In genomic region chr20:63382551-63383300, GRCh38 we compare ENCODE assay signal across 17 cellular contexts. TPM values are rescaled to one million over a fixed set of nuclear protein-coding genes. Genes with fewer than 3 reads are reported as not detected.
"Had no signal": no experiment of that assay in that cellular context is flagged by ENCODE, and none has a peak within 500 bp of the region (broad histone marks: within the 10 kb centered on the region; RNA-seq: fewer than 3 reads in every experiment).

No MANE protein-coding gene starts in this region.

- H3K4me1 ChIP-seq: SJSA1 had no signal

- H3K27ac ChIP-seq: SJSA1 had no signal

- H3K36me3 ChIP-seq: SJSA1 had no signal

- H3K4me3 ChIP-seq: SJSA1 had no signal

- DNase-seq: IMR-90, NCI-H1105 treated with DMSO at 0.1 percent for 48 hours, NCI-H1436 treated with DMSO at 0.1 percent for 48 hours, NCI-H187, NCI-H2081, NCI-H446 treated with DMSO at 0.1 percent for 48 hours, NCI-H524 treated with DMSO at 0.1 percent for 48 hours, NCI-H774, SW 1271 had no signal

RNA-seq across cellular contexts. Expression of gene CHRNA4, which starts 21.6 kb away (rescaled TPM):
- total RNA-seq: activated CD4-positive, alpha-beta memory T cell treated with anti-CD3 and anti-CD28 coated beads for 36 hours; activated naive CD8-positive, alpha-beta T cell treated with anti-CD3 and anti-CD28 coated beads for 36 hours; activated T-cell treated with anti-CD3 and anti-CD28 coated beads, Interleukin-2, amount 50 U/mL, for 72 hours; activated T-helper 2 cell treated with anti-CD3 and anti-CD28 coated beads, Interferon-gamma antibody, Interleukin-2, Interleukin-4, amounts not matched to agents 10 μg/mL and 5 μg/mL and 100 μg/mL, durations not matched to agents 14 hours and 24 hours and 36 hours; IMR-90; OCI-LY7; RPMI7951; SJSA1 had no signal
- polyA plus RNA-seq: adipose tissue, IMR-90 had no signal
